Comparison of ENCODE assay signal across 17 cellular contexts in genomic region chr17:71963341-71963740, GRCh38.
DNase-seq lines count a peak whose midpoint lies in the region; ATAC-seq, FAIRE-seq and TF ChIP-seq lines count a peak whose summit lies in the region.
"Had no signal": no experiment of that assay in that cellular context is flagged by ENCODE, and none has a peak within 500 bp of the region (broad histone marks: within the 10 kb centered on the region; RNA-seq: fewer than 3 reads in every experiment).

No MANE protein-coding gene starts in this region.

- DNase-seq in D341Med (ENCODE audit: low spot score): peak; percentile 43
- DNase-seq in H4 (ENCODE audit: low spot score): peak; percentile 29
- DNase-seq in NCI-H2171 treated with DMSO at 0.1 percent for 48 hours (lab: John Stamatoyannopoulos, UW): peak; percentile 95
- DNase-seq in SK-MEL-5 (ENCODE audit: low read depth, low spot score): peak; percentile 91
- DNase-seq in A172 (ENCODE audit: low spot score): no peak
- DNase-seq in HTR-8/SVneo (ENCODE audit: insufficient read length, low spot score): no peak
- DNase-seq in natural killer cell: no peak
- DNase-seq: Calu3; CD8-positive, alpha-beta T cell; DND-41; H9; Kasumi-1; NCI-H1105 treated with DMSO at 0.1 percent for 48 hours; NCI-H187; T-cell had no signal

- H3K36me3 Mint-ChIP-seq in natural killer cell: no peaks in the 10 kb centered on the region
- H3K36me3 Mint-ChIP-seq: CD8-positive, alpha-beta T cell; T-cell had no signal

- in situ Hi-C loops in SK-MEL-5 (cut with HindIII; ENCODE audit: low pct_unique_long_range_greater_than_20kb, low sequenced_read_pairs): no loop called here

- intact Hi-C loops in natural killer cell (cut with micrococcal nuclease): no loop called here

- no peak overlapping the region for H3K27ac Mint-ChIP-seq in natural killer cell
- H3K27ac Mint-ChIP-seq: CD8-positive, alpha-beta T cell; H9; T-cell had no signal

- no peak for TF ChIP-seq CTCF in natural killer cell (IDR thresholded peaks at IDR 0.05)

- H3K4me1 Mint-ChIP-seq in natural killer cell: no peaks in the 10 kb centered on the region
- H3K4me1 Mint-ChIP-seq: T-cell had no signal

- no peaks in the 10 kb centered on the region for H3K27me3 Mint-ChIP-seq in natural killer cell (ENCODE audit: low read depth in 2 of 2)
- H3K27me3 Mint-ChIP-seq: T-cell had no signal

- H3K4me3 Mint-ChIP-seq in natural killer cell: no peak overlapping the region
- H3K4me3 Mint-ChIP-seq: CD8-positive, alpha-beta T cell; H9; T-cell had no signal

- H3K9me3 Mint-ChIP-seq in natural killer cell: peaks cover 3 to 6% of the 10 kb centered on the region in 2 donors

- ATAC-seq in natural killer cell: no peak
- ATAC-seq: CD8-positive, alpha-beta T cell; Panc1; T-cell had no signal

- no peak for FAIRE-seq in HTR-8/SVneo (lab: Jason Lieb, UNC)
- FAIRE-seq: G401.6 had no signal

Comparison
In these comparisons a context has a peak if more than half of its experiments do, and no peak if none do; other contexts are left out.
1. DNase-seq: peak in D341Med (single experiment), H4 (single experiment), NCI-H2171 treated with DMSO at 0.1 percent for 48 hours (single experiment) and SK-MEL-5 (single experiment); none in A172 (single experiment), HTR-8/SVneo (single experiment) and natural killer cell (single experiment).